In the genomic region with DNA sequence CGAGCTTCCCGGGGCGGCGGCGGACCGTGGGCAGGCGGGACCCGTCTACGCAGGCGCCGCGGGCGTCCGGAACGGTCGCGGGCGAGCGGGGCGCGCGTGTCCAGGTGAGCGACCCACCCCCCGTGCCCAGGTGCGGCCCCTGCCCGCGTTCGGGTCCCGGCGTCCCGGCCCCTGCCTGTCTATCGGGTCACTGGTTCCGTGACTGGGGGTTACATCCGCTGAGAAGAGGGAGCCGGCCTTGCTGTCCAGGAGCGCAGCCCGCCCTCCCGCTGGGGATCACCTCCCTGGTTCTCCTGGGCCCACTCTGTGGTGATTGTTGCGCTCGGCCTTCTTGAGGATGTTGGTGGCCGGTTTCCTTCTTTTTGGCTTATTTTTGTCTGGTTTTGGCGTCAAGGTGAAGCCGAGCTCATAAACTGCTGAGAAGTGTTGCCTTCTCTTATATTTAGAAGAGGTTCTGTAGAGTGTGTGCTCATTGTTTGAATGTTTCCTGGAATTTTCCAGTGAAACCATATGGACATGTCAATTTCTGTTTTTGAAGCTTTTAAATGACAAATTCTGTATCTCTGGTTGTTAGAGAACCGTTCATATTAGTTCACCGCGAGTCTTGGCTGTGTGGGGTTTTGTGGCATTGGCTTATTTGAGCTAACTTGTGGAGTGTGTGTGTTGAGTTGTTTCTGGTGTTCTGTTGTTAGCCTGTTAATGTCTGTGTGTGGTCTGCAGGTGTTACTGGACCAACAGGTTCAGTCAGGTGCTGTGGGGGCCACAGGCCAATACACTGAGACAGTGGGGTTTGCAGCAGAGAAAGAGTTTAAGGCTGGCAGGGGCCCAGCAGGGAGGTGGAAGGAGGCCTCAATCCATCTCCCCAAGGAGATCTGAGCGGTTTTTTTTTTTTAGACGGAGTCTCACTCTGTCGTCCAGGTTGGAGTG, we compare ENCODE assay signal across 8 cellular contexts. TPM values are rescaled to one million over a fixed set of nuclear protein-coding genes. Genes with fewer than 3 reads are reported as not detected.
DNase-seq lines count a peak whose midpoint lies in the region; ATAC-seq, FAIRE-seq and TF ChIP-seq lines count a peak whose summit lies in the region.

No MANE protein-coding gene starts in this region.

- POLR2A ChIA-PET in SK-N-SH (lab: Yijun Ruan, JAX), result no interaction called here
- POLR2A ChIA-PET in endothelial cell of umbilical vein (lab: Charles Lee), result no interaction called here

- H3K9me3 ChIP-seq in SK-N-SH, result no peaks in the 10 kb centered on the region; the same call in 1 of the 2 replicates
- H3K9me3 ChIP-seq in endothelial cell of umbilical vein (replicated peaks; ENCODE audit: control insufficient read depth, insufficient read depth, low read length), result no peaks in the 10 kb centered on the region
- H3K9me3 ChIP-seq in mucosa of stomach (ENCODE audit: control insufficient read depth, low read length), result peaks cover 5% of the 10 kb centered on the region

- TF ChIP-seq CTCF in SK-N-SH (IDR thresholded peaks at IDR 0.05) (no peak), endothelial cell of umbilical vein (IDR thresholded peaks at IDR 0.05; ENCODE audit: extremely low read depth in 1 of 2, insufficient read depth in 1 of 2, low read depth in 1 of 2, low read length in 2 of 2) (no peak)

- TF ChIP-seq RAD21 in SK-N-SH (IDR thresholded peaks at IDR 0.05; ENCODE audit: low read length), result no peak

- TF ChIP-seq POLR2A in endothelial cell of umbilical vein (IDR thresholded peaks at IDR 0.05; ENCODE audit: low read depth, low read length), result no peak

- peaks cover 0 to 10% of the 10 kb centered on the region in 2 experiments; a peak in 1 of 4 replicates for H3K4me1 ChIP-seq in SK-N-SH (ENCODE audit: control insufficient read depth in 1 of 2, insufficient read depth in 2 of 2, low read depth in 1 of 2, low read length in 1 of 2)
- H3K4me1 ChIP-seq in endothelial cell of umbilical vein (ENCODE audit: control insufficient read depth, extremely low read depth, insufficient read depth, low read length), result peaks cover 2% of the 10 kb centered on the region
- peaks cover 20% of the 10 kb centered on the region for H3K4me1 ChIP-seq in mucosa of stomach (ENCODE audit: control insufficient read depth, insufficient read depth, low read length)

- peak; percentile 13 for DNase-seq in Ammon's horn (ENCODE audit: low spot score)
- DNase-seq in SK-N-SH, result no peak
- peak; percentile 14 for DNase-seq in endothelial cell of umbilical vein (ENCODE audit: low read depth, low spot score)
- DNase-seq in dedifferentiated amniotic fluid mesenchymal stem cell (ENCODE audit: extremely low spot score), result no peak
- no peak for DNase-seq in GOT3 (lab: John Stamatoyannopoulos, UW)

- H3K9ac ChIP-seq in SK-N-SH, result peak overlapping the region; percentile 58; the same call in 1 of the 2 replicates
- H3K9ac ChIP-seq in endothelial cell of umbilical vein (replicated peaks; ENCODE audit: extremely low read depth, insufficient read depth, low read length), result peak overlapping the region; percentile 46
- H3K9ac ChIP-seq in mucosa of stomach (ENCODE audit: low read length), result peak overlapping the region; percentile 59

- dilution Hi-C loops in endothelial cell of umbilical vein (cut with MboI; ENCODE audit: extremely low pct_ligation_motif_present, low sequenced_read_pairs), result no loop called here

- 50% methylated on average over 11 of the region's 49 CpGs for WGBS in SK-N-SH (ENCODE audit: low lambda C conversion rate)

- H3K9me2 ChIP-seq in SK-N-SH, result no peaks in the 10 kb centered on the region

- H3K27ac ChIP-seq in SK-N-SH (ENCODE audit: low read depth in 2 of 2, low read length in 1 of 2) (no peak overlapping the region; a peak in 1 of 4 replicates), endothelial cell of umbilical vein (ENCODE audit: insufficient read depth, low read depth, low read length) (no peak overlapping the region)

- H4K20me1 ChIP-seq in SK-N-SH (ENCODE audit: insufficient read depth) (no peaks in the 10 kb centered on the region), endothelial cell of umbilical vein (replicated peaks; ENCODE audit: control insufficient read depth, extremely low read depth, insufficient read depth, low read length) (no peaks in the 10 kb centered on the region)

- H3K4me3 ChIP-seq in SK-N-SH (ENCODE audit: low read depth in 2 of 2, low read length in 1 of 2), result peak overlapping the region; percentile 67 to 72
- H3K4me3 ChIP-seq in endothelial cell of umbilical vein (replicated peaks in 1 of 3; ENCODE audit: insufficient read depth in 1 of 3, low read depth in 1 of 3, low read length in 3 of 3), result peak overlapping the region; percentile 77 to 92 (median 82)
- peak overlapping the region; percentile 80 for H3K4me3 ChIP-seq in mucosa of stomach (ENCODE audit: low read length)

- CTCF ChIA-PET in SK-N-SH (lab: Yijun Ruan, JAX), result interaction anchor here (0.9 kb wide), 1 partner anchor 166 kb away, joined by 3 read pairs; no protein-coding TSS in a partner anchor
- CTCF ChIA-PET in endothelial cell of umbilical vein (lab: Charles Lee), result no interaction called here

- H3K27me3 ChIP-seq in SK-N-SH (ENCODE audit: insufficient read depth) (no peaks in the 10 kb centered on the region), endothelial cell of umbilical vein (ENCODE audit: control insufficient read depth in 2 of 2, insufficient read depth in 2 of 2, low read length in 2 of 2) (no peaks in the 10 kb centered on the region), mucosa of stomach (ENCODE audit: control insufficient read depth, insufficient read depth, low read length) (peaks cover 3% of the 10 kb centered on the region)

- peaks cover 51% of the 10 kb centered on the region for H3K79me2 ChIP-seq in SK-N-SH (ENCODE audit: insufficient read depth)
- peaks cover 32% of the 10 kb centered on the region for H3K79me2 ChIP-seq in endothelial cell of umbilical vein (ENCODE audit: control insufficient read depth, insufficient read depth, low read length)

- H3K9me1 ChIP-seq in endothelial cell of umbilical vein (replicated peaks; ENCODE audit: control insufficient read depth, extremely low read depth, insufficient read depth, low read length), result no peaks in the 10 kb centered on the region

- H3F3A ChIP-seq in SK-N-SH (replicated peaks; ENCODE audit: insufficient read depth), result no peaks in the 10 kb centered on the region

- peak overlapping the region; percentile 92 for H3K4me2 ChIP-seq in SK-N-SH
- H3K4me2 ChIP-seq in endothelial cell of umbilical vein (ENCODE audit: insufficient read depth, low read length), result peak overlapping the region; percentile 83

- intact Hi-C loops in endothelial cell of umbilical vein (cut with micrococcal nuclease), result loop anchor here (5.0 kb wide), 2 partner anchors 140 to 1190 kb away; partner anchors contain the start of gene NDUFS6

- TF ChIP-seq EP300 in SK-N-SH (IDR thresholded peaks at IDR 0.05; ENCODE audit: borderline replicate concordance in 1 of 2, low read depth in 1 of 2, low read length in 1 of 2), result no peak

- BruUV-seq in endothelial cell of umbilical vein (replicated peaks; lab: Mats Ljungman, UMichigan), result TSS peak; percentile 46

- H2AFZ ChIP-seq in SK-N-SH (ENCODE audit: low read depth) (peak overlapping the region; percentile 71), endothelial cell of umbilical vein (ENCODE audit: low read depth, low read length) (peak overlapping the region; percentile 80)

- ATAC-seq in GM18907 (IDR thresholded peaks at IDR 0.05; ENCODE audit: unreplicated experiment), result peak; percentile 38
- peak; percentile 30 for ATAC-seq in HG03103 (IDR thresholded peaks at IDR 0.05; ENCODE audit: low read depth, unreplicated experiment)

- H3K36me3 ChIP-seq in SK-N-SH (replicated peaks in 1 of 2; ENCODE audit: control insufficient read depth in 1 of 2, insufficient read depth in 2 of 2, low read length in 1 of 2) (no peaks in the 10 kb centered on the region), endothelial cell of umbilical vein (ENCODE audit: control insufficient read depth in 2 of 2, extremely low read depth in 1 of 2, insufficient read depth in 2 of 2, low read length in 2 of 2) (no peaks in the 10 kb centered on the region), mucosa of stomach (ENCODE audit: control insufficient read depth, insufficient read depth, low read length) (no peaks in the 10 kb centered on the region)

- FAIRE-seq in endothelial cell of umbilical vein (lab: Jason Lieb, UNC), result no peak

TF ChIP-seq in SK-N-SH, 30 proteins besides CTCF, POLR2A, EP300 and RAD21:
- peak; percentile 7; the same call in 1 of the 2 replicates for TF ChIP-seq MXI1 (IDR thresholded peaks at IDR 0.05; ENCODE audit: low read depth, low read length)
- no peak for TF ChIP-seq TCF12 (IDR thresholded peaks at IDR 0.05)
TF ChIP-seq in SK-N-SH: peak in this region for 1.

TF ChIP-seq in endothelial cell of umbilical vein, 7 proteins besides CTCF, POLR2A, EP300 and RAD21:
- TF ChIP-seq MYC (IDR thresholded peaks at IDR 0.05; ENCODE audit: low read depth, low read length), result no peak
- TF ChIP-seq EZH2 (IDR thresholded peaks at IDR 0.05; ENCODE audit: borderline replicate concordance, low read depth, low read length, severe bottlenecking), result no peak
- TF ChIP-seq MAX (IDR thresholded peaks at IDR 0.05; ENCODE audit: insufficient read depth, insufficient read length), result no peak
- no peak for TF ChIP-seq JUN (IDR thresholded peaks at IDR 0.05; ENCODE audit: borderline replicate concordance, insufficient read depth, insufficient read length, low read depth)
- no peak for TF ChIP-seq FOS (IDR thresholded peaks at IDR 0.05; ENCODE audit: borderline replicate concordance, insufficient read depth, low read length)
- no peak for TF ChIP-seq POLR2AphosphoS5 (IDR thresholded peaks at IDR 0.05; ENCODE audit: insufficient read depth, low read depth, low read length)
- no peak for TF ChIP-seq GATA2 (IDR thresholded peaks at IDR 0.05; ENCODE audit: insufficient read depth, insufficient read length, low read depth, low read length)

RNA-seq across cellular contexts. Expression of gene CEP72, which starts 0.6 kb away (rescaled TPM):
- polyA plus RNA-seq in SK-N-SH (2012; rRNA removed) (3.3 and 4.4 TPM in 2 replicates), endothelial cell of umbilical vein (2.5 and 2.9 TPM in 2 replicates)
- 2.3 and 3.0 TPM in 2 replicates for polyA plus RNA-seq in SK-N-SH (2012; cell fraction: cytosol; rRNA removed)
- 8.9 and 13.3 TPM in 2 replicates for polyA plus RNA-seq in SK-N-SH (2012; cell fraction: nucleus; rRNA removed)
- 9.5 and 9.6 TPM in 2 replicates for total RNA-seq in endothelial cell of umbilical vein
- polyA plus RNA-seq in endothelial cell of umbilical vein (2011; cell fraction: cytosol; rRNA removed), result 3.1 and 3.6 TPM in 2 replicates
- polyA plus RNA-seq in endothelial cell of umbilical vein (2011; cell fraction: nucleus; rRNA removed), result 9.5 and 10.5 TPM in 2 replicates
- polyA plus RNA-seq in endothelial cell of umbilical vein (2012), result 1.3 and 2.9 TPM in 2 replicates
- polyA minus RNA-seq in endothelial cell of umbilical vein, result 4.4 and 5.9 TPM in 2 replicates
- polyA minus RNA-seq in endothelial cell of umbilical vein (2011; cell fraction: cytosol; rRNA and poly(A)+ RNA removed), result 52.2 TPM
- 7.2 and 9.5 TPM in 2 replicates for polyA minus RNA-seq in endothelial cell of umbilical vein (2011; cell fraction: nucleus; rRNA and poly(A)+ RNA removed)

Comparison
In these comparisons a context has a peak if more than half of its experiments do, and no peak if none do; other contexts are left out.
1. DNase-seq: peak in Ammon's horn (single experiment) and endothelial cell of umbilical vein (single experiment); none in SK-N-SH (single experiment), dedifferentiated amniotic fluid mesenchymal stem cell (single experiment) and GOT3 (single experiment).
2. Peak in every context shown above with its lines, with median percentiles within 50 percentile points of each other: H3K4me3 ChIP-seq and H3K9ac ChIP-seq.